Comparison of ENCODE assay signal across 20 cellular contexts in the genomic region with DNA sequence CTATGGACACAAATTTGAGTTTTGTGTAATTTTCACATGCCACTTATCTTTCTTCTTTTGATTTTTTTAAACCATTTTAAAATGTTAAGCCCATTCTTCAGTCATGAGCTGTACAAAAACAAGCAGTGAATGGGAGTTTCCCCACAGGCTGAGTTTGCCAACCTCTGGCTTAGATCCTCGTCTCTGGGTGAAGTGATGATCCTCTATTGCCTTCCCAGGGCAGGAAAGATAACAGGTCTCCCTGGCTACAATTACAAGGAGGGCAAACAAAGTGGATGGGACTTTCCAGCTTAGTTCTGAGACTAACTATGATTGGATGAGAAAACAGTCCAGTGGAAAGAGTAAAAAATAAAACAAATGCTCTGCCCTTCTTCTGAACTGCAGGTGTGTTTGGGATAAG.
DNase-seq lines count a peak whose midpoint lies in the region; ATAC-seq, FAIRE-seq and TF ChIP-seq lines count a peak whose summit lies in the region.
"Had no signal": no experiment of that assay in that cellular context is flagged by ENCODE, and none has a peak within 500 bp of the region (broad histone marks: within the 10 kb centered on the region; RNA-seq: fewer than 3 reads in every experiment).

No MANE protein-coding gene starts in this region.

- H3K27me3 ChIP-seq in right lobe of liver (no peaks in the 10 kb centered on the region), HepG2 (ENCODE audit: control insufficient read depth in 1 of 2, insufficient read depth in 2 of 2, low read length in 2 of 2) (no peaks in the 10 kb centered on the region; a peak in 1 of 5 replicates), tibial nerve (no peaks in the 10 kb centered on the region)

- no peak overlapping the region for H3K9ac ChIP-seq in HepG2 (ENCODE audit: insufficient read depth, low read depth, low read length)

- no peak overlapping the region for H3K27ac ChIP-seq in right lobe of liver
- no peak overlapping the region for H3K27ac ChIP-seq in HepG2 (ENCODE audit: extremely low read length, insufficient read depth, low read length)
- H3K27ac ChIP-seq in tibial nerve, result no peak overlapping the region
- H3K27ac ChIP-seq: psoas muscle had no signal

- DNase-seq in right lobe of liver, result no peak
- DNase-seq in HepG2 (ENCODE audit: low spot score), result no peak
- peak; percentile 5 to 32 for DNase-seq in cardiac fibroblast (ENCODE audit: low read depth in 2 of 2)
- peak; percentile 84 for DNase-seq in kidney tubule cell (ENCODE audit: low spot score)
- no peak for DNase-seq in activated effector memory CD4-positive, alpha-beta T cell treated with anti-CD3 and anti-CD28 coated beads, Interleukin-2, amount 50 U/mL, for 16 hours
- DNase-seq in tibial nerve (ENCODE audit: low spot score in 2 of 2), result no peak
- DNase-seq in NCI-H1105 treated with DMSO at 0.1 percent for 48 hours (lab: John Stamatoyannopoulos, UW), result no peak
- DNase-seq in activated CD4-positive, alpha-beta T cell treated with anti-CD3 and anti-CD28 coated beads for 48 hours, result no peak
- DNase-seq: activated CD4-positive, alpha-beta memory T cell treated with anti-CD3 and anti-CD28 coated beads for 36 hours; activated T-cell treated with anti-CD3 and anti-CD28 coated beads, Interleukin-2, amount 50 U/mL, for 4 hours; CD4-positive, alpha-beta memory T cell; central memory CD4-positive, alpha-beta T cell; DND-41; H7; NCI-H1048; NCI-H774; psoas muscle; stimulated activated naive CD8-positive, alpha-beta T cell treated with anti-CD3 and anti-CD28 coated beads, Interleukin-15, amount 100 ng/mL, for 72 hours; SW 1271 had no signal

- TF ChIP-seq CTCF in right lobe of liver (IDR thresholded peaks at IDR 0.05) (no peak), HepG2 (CRISPR knock-in tag; IDR thresholded peaks at IDR 0.05) (no peak), cardiac fibroblast (IDR thresholded peaks at IDR 0.05; ENCODE audit: low read depth, low read length) (no peak), tibial nerve (IDR thresholded peaks at IDR 0.05) (no peak)

- no peak overlapping the region for H3K4me2 ChIP-seq in HepG2 (ENCODE audit: low read depth, low read length)

- 0% methylated on average over 1 of the region's 1 CpG for whole genome bisulfite sequencing in right lobe of liver (ENCODE audit: insufficient coverage, low coverage, low lambda C conversion rate, missing lambda C conversion rate)
- 2% methylated on average over 1 of the region's 1 CpG for WGBS in HepG2 (ENCODE audit: low lambda C conversion rate)
- WGBS in tibial nerve, 2 donors, result 16 to 17% methylated on average over 1 of the region's 1 CpG

- no peak for TF ChIP-seq RAD21 in HepG2 (CRISPR knock-in tag; IDR thresholded peaks at IDR 0.05)

- TF ChIP-seq POLR2A in right lobe of liver (IDR thresholded peaks at IDR 0.05) (no peak), HepG2 (IDR thresholded peaks at IDR 0.05; ENCODE audit: insufficient read depth in 1 of 2, low read depth in 2 of 2, low read length in 2 of 2) (no peak), tibial nerve (IDR thresholded peaks at IDR 0.05) (no peak)

- no peaks in the 10 kb centered on the region for H3K36me3 ChIP-seq in right lobe of liver
- no peaks in the 10 kb centered on the region for H3K36me3 ChIP-seq in HepG2 (replicated peaks in 1 of 2; ENCODE audit: control insufficient read depth in 1 of 2, insufficient read depth in 2 of 2, low read length in 2 of 2)
- H3K36me3 ChIP-seq in tibial nerve, result no peaks in the 10 kb centered on the region

- in situ Hi-C loops in HepG2 (cut with HindIII; ENCODE audit: extremely low pct_ligation_motif_present, low pct_unique_long_range_greater_than_20kb), result no loop called here

- no peak for FAIRE-seq in HepG2 (lab: Jason Lieb, UNC)

- intact Hi-C loops in right lobe of liver (cut with DNase I), result no loop called here
- intact Hi-C loops in HepG2 (cut with micrococcal nuclease; ENCODE audit: unreplicated experiment), result no loop called here

- no TSS peak for BruUV-seq in HepG2 (replicated peaks; lab: Mats Ljungman, UMichigan)

- H3K4me1 ChIP-seq in right lobe of liver (no peaks in the 10 kb centered on the region), HepG2 (ENCODE audit: insufficient read depth, low read length) (no peaks in the 10 kb centered on the region), tibial nerve (no peaks in the 10 kb centered on the region)
- H3K4me1 ChIP-seq: psoas muscle had no signal

- CTCF ChIA-PET in HepG2 (lab: Yijun Ruan, JAX; ENCODE audit: low intra/inter-chr PET ratio, low total read pairs), result no interaction called here

- no peaks in the 10 kb centered on the region for H3K79me2 ChIP-seq in HepG2 (ENCODE audit: insufficient read depth, low read length)

- no peak overlapping the region for H2AFZ ChIP-seq in HepG2 (ENCODE audit: low read length)

- H4K20me1 ChIP-seq in HepG2 (ENCODE audit: insufficient read depth, low read length), result no peaks in the 10 kb centered on the region

- peak in 3 of 4 donors; percentile 34 to 76 (median 53) for ATAC-seq in right lobe of liver
- ATAC-seq in HepG2, result no peak
- ATAC-seq: activated T-cell treated with anti-CD3 and anti-CD28 coated beads, Interleukin-2, amount 50 U/mL, for 4 hours; Panc1; psoas muscle; stimulated activated naive CD8-positive, alpha-beta T cell treated with anti-CD3 and anti-CD28 coated beads, Interleukin-15, amount 100 ng/mL, for 72 hours had no signal

- no peaks in the 10 kb centered on the region for H3K9me3 ChIP-seq in right lobe of liver
- H3K9me3 ChIP-seq in HepG2 (ENCODE audit: low read length), result no peaks in the 10 kb centered on the region
- H3K9me3 ChIP-seq in tibial nerve, result no peaks in the 10 kb centered on the region
- H3K9me3 ChIP-seq: psoas muscle had no signal

- no peak for TF ChIP-seq EP300 in HepG2 (IDR thresholded peaks at IDR 0.05; ENCODE audit: low read depth in 2 of 2, low read length in 2 of 2)
- no peak for TF ChIP-seq EP300 in HepG2 (CRISPR knock-in tag; IDR thresholded peaks at IDR 0.05; ENCODE audit: borderline replicate concordance)
- TF ChIP-seq EP300 in tibial nerve (IDR thresholded peaks at IDR 0.05), result no peak

- H3K4me3 ChIP-seq in right lobe of liver (no peak overlapping the region), HepG2 (replicated peaks in 1 of 3; ENCODE audit: insufficient read depth in 1 of 3, low read depth in 2 of 3, low read length in 3 of 3) (no peak overlapping the region), cardiac fibroblast (replicated peaks in 1 of 2; ENCODE audit: low read depth in 2 of 2, low read length in 2 of 2) (no peak overlapping the region), tibial nerve (no peak overlapping the region)
- H3K4me3 ChIP-seq: psoas muscle had no signal

- POLR2A ChIA-PET in HepG2 (lab: Yijun Ruan, JAX), result no interaction called here

TF ChIP-seq in HepG2, 621 proteins besides CTCF, POLR2A, EP300 and RAD21:
- TF ChIP-seq ELK4 (CRISPR knock-in tag; IDR thresholded peaks at IDR 0.05; ENCODE audit: borderline replicate concordance) (no peak), SNAPC5 (CRISPR knock-in tag; IDR thresholded peaks at IDR 0.05; ENCODE audit: borderline replicate concordance) (no peak), ARNT (IDR thresholded peaks at IDR 0.05) (no peak), REPIN1 (CRISPR knock-in tag; IDR thresholded peaks at IDR 0.05; ENCODE audit: borderline replicate concordance, low read depth) (no peak), SUZ12 (IDR thresholded peaks at IDR 0.05; ENCODE audit: low read depth, low read length) (no peak), ZSCAN12 (CRISPR knock-in tag; IDR thresholded peaks at IDR 0.05) (no peak), ZFAT (CRISPR knock-in tag; conservative IDR thresholded peaks at IDR 0.05) (no peak)

Comparison
In these comparisons a context has a peak if more than half of its experiments do, and no peak if none do; other contexts are left out.
1. DNase-seq: peak in cardiac fibroblast (2 of 2) and kidney tubule cell (single experiment); none in right lobe of liver (0 of 3), HepG2 (single experiment), activated effector memory CD4-positive, alpha-beta T cell treated with anti-CD3 and anti-CD28 coated beads, Interleukin-2, amount 50 U/mL, for 16 hours (single experiment), tibial nerve (0 of 2), NCI-H1105 treated with DMSO at 0.1 percent for 48 hours (single experiment) and activated CD4-positive, alpha-beta T cell treated with anti-CD3 and anti-CD28 coated beads for 48 hours (single experiment).